Comparison of ENCODE assay signal across 27 cellular contexts in the genomic region with DNA sequence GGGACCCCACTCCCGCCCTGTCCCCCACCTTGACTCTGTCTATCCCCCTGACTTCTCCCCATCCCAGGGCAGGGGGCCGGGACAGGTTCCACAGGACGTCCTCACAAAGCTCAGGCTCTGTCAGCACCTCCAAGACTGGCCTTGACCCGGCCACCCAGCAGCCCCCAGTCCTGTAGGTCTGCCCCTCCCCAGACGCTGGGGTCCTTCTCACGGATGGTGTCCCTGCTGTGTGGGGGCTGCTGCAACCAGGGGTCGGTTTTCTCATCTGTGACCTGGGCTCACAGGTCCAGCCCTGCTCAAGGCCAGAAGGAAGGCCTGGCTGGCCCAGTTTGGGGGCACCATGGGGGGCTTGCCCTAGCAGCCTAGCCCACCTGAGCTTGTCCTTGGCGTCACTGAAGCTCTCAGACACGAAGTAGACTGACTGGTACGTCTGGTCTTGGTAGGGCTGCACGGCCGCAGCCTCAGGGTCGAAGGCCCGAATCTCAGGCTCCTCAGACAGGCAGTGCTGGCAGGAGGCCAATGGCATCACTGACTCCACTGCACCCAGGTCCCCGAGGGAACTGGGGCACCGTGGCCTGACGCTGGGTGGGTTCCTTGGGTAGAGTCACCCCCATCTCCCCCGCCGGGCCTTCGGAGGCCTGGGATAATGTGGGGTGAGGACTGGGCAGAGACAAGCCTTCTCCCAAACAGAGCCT. TPM values are rescaled to one million over a fixed set of nuclear protein-coding genes. Genes with fewer than 3 reads are reported as not detected.
"Had no signal": no experiment of that assay in that cellular context is flagged by ENCODE, and none has a peak within 500 bp of the region (broad histone marks: within the 10 kb centered on the region; RNA-seq: fewer than 3 reads in every experiment).

No MANE protein-coding gene starts in this region.

- H3K4me3 ChIP-seq: SK-N-MC had no signal

- H3K27ac ChIP-seq: SK-N-MC, WERI-Rb-1 had no signal

- DNase-seq: activated CD4-positive, alpha-beta memory T cell treated with anti-CD3 and anti-CD28 coated beads, Interleukin-2, amount 10 ng/mL, durations not matched to agents 7 days and 5 days; activated CD4-positive, alpha-beta T cell treated with anti-CD3 and anti-CD28 coated beads for 36 hours; activated CD4-positive, alpha-beta T cell treated with anti-CD3 and anti-CD28 coated beads, Interleukin-2, amount 50 U/mL, for 1 hour; activated gamma-delta T cell; activated naive CD4-positive, alpha-beta T cell treated with anti-CD3 and anti-CD28 coated beads for 36 hours; activated naive CD8-positive, alpha-beta T cell treated with anti-CD3 and anti-CD28 coated beads for 36 hours; activated T-cell treated with anti-CD3 and anti-CD28 coated beads for 4 hours; activated T-cell treated with anti-CD3 and anti-CD28 coated beads, Interleukin-2, amount 50 U/mL, for 48 hours; cerebellar nuclear complex; Karpas-422; MM.1S; NCI-H146; NCI-H187 treated with DMSO at 0.1 percent for 48 hours; NCI-H2081 treated with DMSO at 0.1 percent for 48 hours; NCI-H2171; NCI-H510A treated with DMSO at 0.1 percent for 48 hours; NCI-H69; PC-3; SIG-M5; T-cell; T-helper 2 cell; T1000; WERI-Rb-1 had no signal

- H3K36me3 ChIP-seq: WERI-Rb-1 had no signal

- ATAC-seq: activated CD4-positive, alpha-beta T cell treated with anti-CD3 and anti-CD28 coated beads for 36 hours; PC-3; T-cell had no signal

RNA-seq across cellular contexts. Expression of gene INS, which starts 4.0 kb away (rescaled TPM):
- total RNA-seq: activated CD4-positive, alpha-beta memory T cell treated with anti-CD3 and anti-CD28 coated beads, Interleukin-2, amount 10 ng/mL, durations not matched to agents 7 days and 5 days; activated CD4-positive, alpha-beta T cell treated with anti-CD3 and anti-CD28 coated beads for 36 hours; activated CD8-positive, alpha-beta memory T cell treated with anti-CD3 and anti-CD28 coated beads for 36 hours; activated naive CD4-positive, alpha-beta T cell treated with anti-CD3 and anti-CD28 coated beads for 36 hours; activated naive CD8-positive, alpha-beta T cell treated with anti-CD3 and anti-CD28 coated beads for 36 hours; activated T-helper 17 cell treated with anti-CD3 and anti-CD28 coated beads, Interleukin-2, amount 50 U/mL, for 72 hours; cardiac septum; PC-3 had no signal

RNA-seq across cellular contexts. Expression of gene TH, which starts 6.6 kb away (rescaled TPM):
- total RNA-seq: activated CD4-positive, alpha-beta memory T cell treated with anti-CD3 and anti-CD28 coated beads, Interleukin-2, amount 10 ng/mL, durations not matched to agents 7 days and 5 days; activated CD4-positive, alpha-beta T cell treated with anti-CD3 and anti-CD28 coated beads for 36 hours; activated CD8-positive, alpha-beta memory T cell treated with anti-CD3 and anti-CD28 coated beads for 36 hours; activated naive CD4-positive, alpha-beta T cell treated with anti-CD3 and anti-CD28 coated beads for 36 hours; activated naive CD8-positive, alpha-beta T cell treated with anti-CD3 and anti-CD28 coated beads for 36 hours; activated T-helper 17 cell treated with anti-CD3 and anti-CD28 coated beads, Interleukin-2, amount 50 U/mL, for 72 hours; cardiac septum; T-cell had no signal
